In genomic region chr17:57211010-57211411, GRCh38 we compare ENCODE assay signal across 1 cellular context.
TF ChIP-seq lines count a peak whose summit lies in the region.

No MANE protein-coding gene starts in this region.

TF ChIP-seq in SK-N-SH, 30 proteins besides CTCF, POLR2A, EP300 and RAD21 (continued from another document):
- TF ChIP-seq ZBTB33 (IDR thresholded peaks at IDR 0.05; ENCODE audit: borderline replicate concordance, low read depth): no peak
